28 cellular contexts compared by ENCODE assay signal in the genomic region with DNA sequence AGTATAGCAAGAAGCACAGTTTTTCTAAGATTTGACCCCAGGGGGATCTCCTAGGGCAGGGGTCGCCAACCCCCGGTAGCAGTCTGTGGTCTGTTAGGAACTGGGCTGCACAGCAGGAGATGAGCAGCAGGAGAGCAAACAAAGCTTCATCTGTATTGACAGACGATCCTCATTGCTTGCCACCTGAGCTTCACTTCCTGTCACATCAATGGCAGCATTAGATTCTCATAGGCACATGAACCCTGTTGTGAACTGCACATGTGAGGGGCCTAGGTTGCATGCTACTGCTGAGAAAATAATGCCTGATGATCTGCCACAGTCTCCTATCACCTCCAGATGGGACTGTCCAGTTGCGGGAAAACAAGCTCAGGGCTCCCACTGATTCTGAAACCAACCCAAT.
DNase-seq lines count a peak whose midpoint lies in the region; ATAC-seq and TF ChIP-seq lines count a peak whose summit lies in the region.
"Had no signal": no experiment of that assay in that cellular context is flagged by ENCODE, and none has a peak within 500 bp of the region (broad histone marks: within the 10 kb centered on the region; RNA-seq: fewer than 3 reads in every experiment).

No MANE protein-coding gene starts in this region.

- no peak for DNase-seq in activated naive CD8-positive, alpha-beta T cell treated with anti-CD3 and anti-CD28 coated beads, Interleukin-2, amount 10 ng/mL, durations not matched to agents 7 days and 5 days
- no peak for DNase-seq in activated naive CD8-positive, alpha-beta T cell treated with anti-CD3 and anti-CD28 coated beads, Interleukin-2, amount 50 U/mL, for 24 hours
- DNase-seq in NCI-H2029 (lab: John Stamatoyannopoulos, UW) = peak; percentile 34
- DNase-seq in T-cell = no peak
- DNase-seq in osteoblast (ENCODE audit: insufficient read length, low spot score, missing footprints) = no peak
- DNase-seq in NCI-H82 (lab: John Stamatoyannopoulos, UW) = no peak
- no peak for DNase-seq in lower leg skin (ENCODE audit: low spot score in 2 of 2)
- DNase-seq: activated CD4-positive, alpha-beta T cell treated with anti-CD3 and anti-CD28 coated beads for 4 hours; activated CD8-positive, alpha-beta memory T cell treated with anti-CD3 and anti-CD28 coated beads, Interleukin-2, amount 10 ng/mL, durations not matched to agents 7 days and 5 days; activated naive CD4-positive, alpha-beta T cell treated with anti-CD3 and anti-CD28 coated beads, Interleukin-2, amount 50 U/mL, for 16 hours; anterior cingulate cortex; cortex of kidney; foreskin melanocyte; immature natural killer cell; left lung; natural killer cell; NCI-H1105 treated with DMSO at 0.1 percent for 48 hours; NCI-H226; pancreas; stimulated activated CD4-positive, alpha-beta T cell treated with anti-CD3 and anti-CD28 coated beads, Interleukin-2, amount 100 ng/mL, for 48 hours; T-helper 1 cell had no signal

- H2AFZ ChIP-seq in osteoblast (ENCODE audit: low read length) = no peak overlapping the region

- no peaks in the 10 kb centered on the region for H3K27me3 ChIP-seq in osteoblast (ENCODE audit: insufficient read depth, low read length)
- H3K27me3 ChIP-seq: BLaER1 treated with 17β-estradiol and CSF1 and Interleukin-3, amounts not matched to agents 10 nM and 100 nM; cardiac muscle cell; left lung; pancreas had no signal

- H3K9me3 Mint-ChIP-seq in activated naive CD8-positive, alpha-beta T cell treated with anti-CD3 and anti-CD28 coated beads, Interleukin-2, amount 10 ng/mL, durations not matched to agents 7 days and 5 days = no peaks in the 10 kb centered on the region
- no peaks in the 10 kb centered on the region for H3K9me3 Mint-ChIP-seq in activated naive CD8-positive, alpha-beta T cell treated with anti-CD3 and anti-CD28 coated beads, Interleukin-2, amount 50 U/mL, for 24 hours
- peaks cover 0 to 2% (median 0%) of the 10 kb centered on the region in 3 donors for H3K9me3 Mint-ChIP-seq in T-cell
- H3K9me3 Mint-ChIP-seq: immature natural killer cell; natural killer cell; stimulated activated effector memory CD8-positive, alpha-beta T cell treated with anti-CD3 and anti-CD28 coated beads, Interleukin-12 subunit alpha, Interleukin-12 subunit beta, amount 100 ng/mL, for 72 hours had no signal

- WGBS in lower leg skin, 2 donors = 72 to 84% methylated on average over 4 of the region's 4 CpGs

- H3K79me2 ChIP-seq in osteoblast (ENCODE audit: insufficient read depth, low read length) = no peaks in the 10 kb centered on the region

- H4K20me1 ChIP-seq in osteoblast (ENCODE audit: insufficient read depth, low read length) = no peaks in the 10 kb centered on the region
- H4K20me1 ChIP-seq: BLaER1 treated with 17β-estradiol and CSF1 and Interleukin-3, amounts not matched to agents 10 nM and 100 nM had no signal

- no peak for TF ChIP-seq POLR2A in lower leg skin (IDR thresholded peaks at IDR 0.05)

- H3K4me1 Mint-ChIP-seq in activated naive CD8-positive, alpha-beta T cell treated with anti-CD3 and anti-CD28 coated beads, Interleukin-2, amount 10 ng/mL, durations not matched to agents 7 days and 5 days = peaks cover 9% of the 10 kb centered on the region
- peaks cover 6% of the 10 kb centered on the region for H3K4me1 Mint-ChIP-seq in activated naive CD8-positive, alpha-beta T cell treated with anti-CD3 and anti-CD28 coated beads, Interleukin-2, amount 50 U/mL, for 24 hours
- peaks cover 0 to 13% (median 10%) of the 10 kb centered on the region in 3 donors for H3K4me1 Mint-ChIP-seq in T-cell
- H3K4me1 Mint-ChIP-seq: natural killer cell; stimulated activated effector memory CD8-positive, alpha-beta T cell treated with anti-CD3 and anti-CD28 coated beads, Interleukin-12 subunit alpha, Interleukin-12 subunit beta, amount 100 ng/mL, for 72 hours had no signal

- no peaks in the 10 kb centered on the region for H3K36me3 ChIP-seq in osteoblast (ENCODE audit: insufficient read depth, low read length)
- H3K36me3 ChIP-seq: BLaER1 treated with 17β-estradiol and CSF1 and Interleukin-3, amounts not matched to agents 10 nM and 100 nM; cardiac muscle cell; left lung; pancreas had no signal

- no peaks in the 10 kb centered on the region for H3K27me3 Mint-ChIP-seq in activated naive CD8-positive, alpha-beta T cell treated with anti-CD3 and anti-CD28 coated beads, Interleukin-2, amount 10 ng/mL, durations not matched to agents 7 days and 5 days
- H3K27me3 Mint-ChIP-seq in activated naive CD8-positive, alpha-beta T cell treated with anti-CD3 and anti-CD28 coated beads, Interleukin-2, amount 50 U/mL, for 24 hours = no peaks in the 10 kb centered on the region
- no peaks in the 10 kb centered on the region for H3K27me3 Mint-ChIP-seq in T-cell

- H3K4me3 ChIP-seq in osteoblast (ENCODE audit: insufficient read depth, low read length) (no peak overlapping the region), lower leg skin (ENCODE audit: low read depth, poor library complexity, severe bottlenecking) (no peak overlapping the region)
- H3K4me3 ChIP-seq: BLaER1 treated with 17β-estradiol and CSF1 and Interleukin-3, amounts not matched to agents 10 nM and 100 nM; cardiac muscle cell; left lung; pancreas had no signal

- peak; percentile 50 for ATAC-seq in activated naive CD8-positive, alpha-beta T cell treated with anti-CD3 and anti-CD28 coated beads, Interleukin-2, amount 10 ng/mL, durations not matched to agents 7 days and 5 days (ENCODE audit: low read depth)
- ATAC-seq in activated naive CD8-positive, alpha-beta T cell treated with anti-CD3 and anti-CD28 coated beads, Interleukin-2, amount 50 U/mL, for 24 hours = no peak
- peak in 2 of 4 experiments; percentile 53 to 55 for ATAC-seq in T-cell (replicated peaks in 1 of 4)
- ATAC-seq: activated CD8-positive, alpha-beta memory T cell treated with anti-CD3 and anti-CD28 coated beads, Interleukin-2, amount 10 ng/mL, durations not matched to agents 7 days and 5 days; esophagus mucosa; HCT116; left lung; natural killer cell; Panc1; pancreas; stimulated activated effector memory CD8-positive, alpha-beta T cell treated with anti-CD3 and anti-CD28 coated beads, Interleukin-12 subunit alpha, Interleukin-12 subunit beta, amount 100 ng/mL, for 72 hours had no signal

- no peak overlapping the region for H3K4me2 ChIP-seq in osteoblast (ENCODE audit: insufficient read depth, low read length)

- CTCF ChIA-PET in T-cell (lab: Charles Lee) = no interaction called here

- H3K36me3 Mint-ChIP-seq in activated naive CD8-positive, alpha-beta T cell treated with anti-CD3 and anti-CD28 coated beads, Interleukin-2, amount 10 ng/mL, durations not matched to agents 7 days and 5 days = peaks cover 2% of the 10 kb centered on the region
- H3K36me3 Mint-ChIP-seq in activated naive CD8-positive, alpha-beta T cell treated with anti-CD3 and anti-CD28 coated beads, Interleukin-2, amount 50 U/mL, for 24 hours (ENCODE audit: low read depth) = no peaks in the 10 kb centered on the region
- H3K36me3 Mint-ChIP-seq in T-cell = no peaks in the 10 kb centered on the region
- H3K36me3 Mint-ChIP-seq: activated CD8-positive, alpha-beta memory T cell treated with anti-CD3 and anti-CD28 coated beads, Interleukin-2, amount 10 ng/mL, durations not matched to agents 7 days and 5 days; immature natural killer cell; natural killer cell; stimulated activated effector memory CD8-positive, alpha-beta T cell treated with anti-CD3 and anti-CD28 coated beads, Interleukin-12 subunit alpha, Interleukin-12 subunit beta, amount 100 ng/mL, for 72 hours had no signal

- intact Hi-C loops in lower leg skin (cut with DNase I; ENCODE audit: low total_unique reads) = no loop called here

- no peaks in the 10 kb centered on the region for H3K4me1 ChIP-seq in osteoblast (ENCODE audit: insufficient read depth, low read length)
- H3K4me1 ChIP-seq: left lung, pancreas had no signal

- H3K4me3 Mint-ChIP-seq in activated naive CD8-positive, alpha-beta T cell treated with anti-CD3 and anti-CD28 coated beads, Interleukin-2, amount 10 ng/mL, durations not matched to agents 7 days and 5 days = peak overlapping the region; percentile 50
- H3K4me3 Mint-ChIP-seq in activated naive CD8-positive, alpha-beta T cell treated with anti-CD3 and anti-CD28 coated beads, Interleukin-2, amount 50 U/mL, for 24 hours = no peak overlapping the region
- no peak overlapping the region for H3K4me3 Mint-ChIP-seq in T-cell
- H3K4me3 Mint-ChIP-seq: activated CD8-positive, alpha-beta memory T cell treated with anti-CD3 and anti-CD28 coated beads, Interleukin-2, amount 10 ng/mL, durations not matched to agents 7 days and 5 days; immature natural killer cell; natural killer cell; stimulated activated effector memory CD8-positive, alpha-beta T cell treated with anti-CD3 and anti-CD28 coated beads, Interleukin-12 subunit alpha, Interleukin-12 subunit beta, amount 100 ng/mL, for 72 hours had no signal

- POLR2A ChIA-PET in activated naive CD8-positive, alpha-beta T cell treated with anti-CD3 and anti-CD28 coated beads, Interleukin-2, amount 10 ng/mL, durations not matched to agents 7 days and 5 days (lab: Charles Lee) = no interaction called here
- POLR2A ChIA-PET in T-cell (lab: Charles Lee) = no interaction called here

- H3K9me3 ChIP-seq in osteoblast (ENCODE audit: low read depth, low read length) = no peaks in the 10 kb centered on the region
- H3K9me3 ChIP-seq: left lung, pancreas had no signal

- H3K27ac ChIP-seq in osteoblast (ENCODE audit: low read depth, low read length) = no peak overlapping the region
- H3K27ac ChIP-seq: BLaER1 treated with 17β-estradiol and CSF1 and Interleukin-3, amounts not matched to agents 10 nM and 100 nM; cardiac muscle cell; HL-60; left lung; pancreas had no signal

- TF ChIP-seq CTCF in osteoblast (IDR thresholded peaks at IDR 0.05; ENCODE audit: extremely low read depth, low read depth, low read length) (no peak), lower leg skin (IDR thresholded peaks at IDR 0.05) (no peak)

- no peak overlapping the region for H3K27ac Mint-ChIP-seq in activated naive CD8-positive, alpha-beta T cell treated with anti-CD3 and anti-CD28 coated beads, Interleukin-2, amount 10 ng/mL, durations not matched to agents 7 days and 5 days
- H3K27ac Mint-ChIP-seq in activated naive CD8-positive, alpha-beta T cell treated with anti-CD3 and anti-CD28 coated beads, Interleukin-2, amount 50 U/mL, for 24 hours = no peak overlapping the region
- H3K27ac Mint-ChIP-seq in T-cell = peak overlapping the region; percentile 45 to 64
- H3K27ac Mint-ChIP-seq: activated CD8-positive, alpha-beta memory T cell treated with anti-CD3 and anti-CD28 coated beads, Interleukin-2, amount 10 ng/mL, durations not matched to agents 7 days and 5 days; immature natural killer cell; natural killer cell; stimulated activated effector memory CD8-positive, alpha-beta T cell treated with anti-CD3 and anti-CD28 coated beads, Interleukin-12 subunit alpha, Interleukin-12 subunit beta, amount 100 ng/mL, for 72 hours had no signal

Comparison
In these comparisons a context has a peak if more than half of its experiments do, and no peak if none do; other contexts are left out.
1. H3K27ac Mint-ChIP-seq: peak in T-cell (2 of 2); none in activated naive CD8-positive, alpha-beta T cell treated with anti-CD3 and anti-CD28 coated beads, Interleukin-2, amount 10 ng/mL, durations not matched to agents 7 days and 5 days (single experiment) and activated naive CD8-positive, alpha-beta T cell treated with anti-CD3 and anti-CD28 coated beads, Interleukin-2, amount 50 U/mL, for 24 hours (single experiment).